8 cellular contexts compared by ENCODE assay signal in the genomic region with DNA sequence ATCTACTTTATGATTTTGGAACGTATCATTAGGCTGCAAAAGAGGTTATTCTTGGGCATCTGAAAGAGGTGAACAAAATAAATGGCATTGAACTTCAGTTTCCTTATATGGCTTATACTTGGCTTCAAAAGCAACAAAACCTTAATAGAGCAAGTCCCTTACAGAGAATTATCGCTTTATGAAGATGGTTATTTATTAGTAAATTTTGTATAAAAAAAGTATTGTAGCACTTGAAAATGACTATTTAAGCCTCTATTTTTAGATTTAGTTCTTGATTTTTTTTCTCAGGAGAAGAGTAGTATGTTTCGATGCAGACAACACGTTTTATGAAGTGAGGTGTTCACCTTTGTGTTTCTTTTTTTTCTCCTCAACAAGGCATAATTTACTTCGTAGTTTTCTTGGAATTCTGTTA. TPM values are rescaled to one million over a fixed set of nuclear protein-coding genes. Genes with fewer than 3 reads are reported as not detected.
DNase-seq lines count a peak whose midpoint lies in the region; ATAC-seq, FAIRE-seq and TF ChIP-seq lines count a peak whose summit lies in the region.

No MANE protein-coding gene starts in this region.

- peak overlapping the region; percentile 84 for H3K4me2 ChIP-seq in fibroblast of lung (ENCODE audit: extremely low read depth, insufficient read depth, low read length)

- H3K9me3 ChIP-seq in RWPE2 (ENCODE audit: severe bottlenecking): no peaks in the 10 kb centered on the region
- no peaks in the 10 kb centered on the region for H3K9me3 ChIP-seq in fibroblast of lung (ENCODE audit: control insufficient read depth, insufficient read depth, low read depth, low read length)
- no peaks in the 10 kb centered on the region for H3K9me3 ChIP-seq in sigmoid colon

- H3K9ac ChIP-seq in fibroblast of lung (ENCODE audit: insufficient read depth, low read length): peak overlapping the region; percentile 9

- TF ChIP-seq CTCF in RWPE2 (IDR thresholded peaks at IDR 0.05; ENCODE audit: poor library complexity, severe bottlenecking) (no peak), fibroblast of lung (conservative IDR thresholded peaks at IDR 0.05 in 1 of 2, IDR thresholded peaks at IDR 0.05 in 1 of 2; ENCODE audit: low read depth in 1 of 2, low read length in 2 of 2) (no peak), sigmoid colon (IDR thresholded peaks at IDR 0.05) (no peak)

- intact Hi-C loops in sigmoid colon (cut with DNase I): loop anchor here (5.0 to 10.0 kb wide), 4 partner anchors 86 to 304 kb away; partner anchors contain the start of genes NLN, SGTB, SHLD3 and TRAPPC13

- peaks cover 1% of the 10 kb centered on the region for H4K20me1 ChIP-seq in fibroblast of lung (ENCODE audit: control insufficient read depth, extremely low read depth, insufficient read depth, low read length)

- no peak for TF ChIP-seq EP300 in sigmoid colon (IDR thresholded peaks at IDR 0.05)

- TF ChIP-seq POLR2A in sigmoid colon (IDR thresholded peaks at IDR 0.05): no peak

- H3K36me3 ChIP-seq in RWPE2 (ENCODE audit: low read depth) (peaks cover 16% of the 10 kb centered on the region), fibroblast of lung (ENCODE audit: control insufficient read depth, insufficient read depth, low read length) (no peaks in the 10 kb centered on the region), sigmoid colon (no peaks in the 10 kb centered on the region)

- H3K79me2 ChIP-seq in fibroblast of lung (ENCODE audit: control insufficient read depth, insufficient read depth, low read length): peaks cover 69% of the 10 kb centered on the region

- H3K4me1 ChIP-seq in RWPE2 (ENCODE audit: insufficient read depth, poor library complexity, severe bottlenecking): peaks cover 21% of the 10 kb centered on the region
- H3K4me1 ChIP-seq in fibroblast of lung (ENCODE audit: control insufficient read depth, extremely low read depth, insufficient read depth, low read length): no peaks in the 10 kb centered on the region
- H3K4me1 ChIP-seq in sigmoid colon: peaks cover 0 to 38% (median 29%) of the 10 kb centered on the region in 4 donors

- ATAC-seq in RWPE2 (ENCODE audit: low read depth) (no peak), HG03442 (IDR thresholded peaks at IDR 0.05; ENCODE audit: unreplicated experiment) (no peak), HG02885 (IDR thresholded peaks at IDR 0.05; ENCODE audit: poor library complexity, unreplicated experiment) (no peak)

- H3K4me3 ChIP-seq in RWPE2 (ENCODE audit: severe bottlenecking) (peak overlapping the region; percentile 88), fibroblast of lung (replicated peaks in 1 of 4; ENCODE audit: control extremely low read depth in 1 of 4, insufficient read depth in 1 of 4, low read depth in 3 of 4, low read length in 4 of 4) (peak overlapping the region; percentile 63 to 99 (median 86)), sigmoid colon (peak overlapping the region; percentile 68 to 92 (median 82))

- WGBS in sigmoid colon, 2 donors: 20 to 29% methylated on average over 5 of the region's 5 CpGs

- peak; percentile 42 for FAIRE-seq in GM19239 (lab: Jason Lieb, UNC)

- H3K27me3 ChIP-seq in RWPE2 (ENCODE audit: insufficient read depth, poor library complexity, severe bottlenecking) (no peaks in the 10 kb centered on the region), fibroblast of lung (ENCODE audit: control insufficient read depth, insufficient read depth, low read length) (no peaks in the 10 kb centered on the region), sigmoid colon (no peaks in the 10 kb centered on the region)

- H2AFZ ChIP-seq in fibroblast of lung (ENCODE audit: low read length): no peak overlapping the region

- H3K27ac ChIP-seq in RWPE2 (ENCODE audit: poor library complexity, severe bottlenecking) (peak overlapping the region; percentile 96), fibroblast of lung (ENCODE audit: insufficient read depth, low read length) (peak overlapping the region; percentile 98), sigmoid colon (peak overlapping the region in 3 of 4 donors; percentile 91 to 99 (median 98))

- DNase-seq in GM19239 (ENCODE audit: insufficient read length, low spot score): no peak
- no peak for DNase-seq in RWPE2 (ENCODE audit: low spot score)
- peak; percentile 16 to 28 for DNase-seq in fibroblast of lung (ENCODE audit: low read depth in 2 of 2)
- DNase-seq in sigmoid colon: no peak
- no peak for DNase-seq in GM19240 (ENCODE audit: insufficient read length, low spot score)
- no peak for DNase-seq in GOT3 (lab: John Stamatoyannopoulos, UW)

RNA-seq across cellular contexts. Expression of gene ERBIN, which starts 2.0 kb away (rescaled TPM):
- total RNA-seq in fibroblast of lung: 79.9 and 127 TPM in 2 replicates
- 49.5 and 69.1 TPM in 2 replicates for polyA plus RNA-seq in fibroblast of lung
- polyA plus RNA-seq in fibroblast of lung (2012): 26.4 and 37.0 TPM in 2 replicates
- 10.0 and 28.2 TPM in 2 replicates for polyA minus RNA-seq in fibroblast of lung (ENCODE audit: low replicate concordance)
- 100 to 1,000 TPM in 1 of 4 donors, 10 to 100 TPM in 3; 64.9 to 101 (median 84.2) TPM for total RNA-seq in sigmoid colon
- polyA plus RNA-seq in sigmoid colon: 10 to 100 TPM; 31.9 to 45.6 (median 43.0) TPM

Comparison
In these comparisons a context has a peak if more than half of its experiments do, and no peak if none do; other contexts are left out.
1. DNase-seq: peak in fibroblast of lung (2 of 2); none in GM19239 (single experiment), RWPE2 (single experiment), sigmoid colon (single experiment), GM19240 (single experiment) and GOT3 (single experiment).
2. Peak in every context shown above with its lines, with median percentiles within 50 percentile points of each other: H3K27ac ChIP-seq and H3K4me3 ChIP-seq.